Comparison of ENCODE assay signal across 1 cellular context in genomic region chr16:15576960-15577958, GRCh38.
TF ChIP-seq lines count a peak whose summit lies in the region.

No MANE protein-coding gene starts in this region.

TF ChIP-seq in HepG2, 621 proteins besides CTCF, POLR2A, EP300 and RAD21 (continued from another document):
- TF ChIP-seq FOXO4 (CRISPR knock-in tag; conservative IDR thresholded peaks at IDR 0.05) (0 out of 2 replicates have a peak, but pooled peaks have one; percentile 48), ZNF83 (CRISPR knock-in tag; IDR thresholded peaks at IDR 0.05; ENCODE audit: borderline replicate concordance) (no peak), ZHX2 (IDR thresholded peaks at IDR 0.05; ENCODE audit: low read depth) (peak; percentile 41; the same call in 1 of the 2 replicates), ZHX2 (CRISPR knock-in tag; IDR thresholded peaks at IDR 0.05; ENCODE audit: borderline replicate concordance) (no peak), KDM5B (CRISPR knock-in tag; IDR thresholded peaks at IDR 0.05; ENCODE audit: borderline replicate concordance) (0 out of 2 replicates have a peak, but pooled peaks have one; percentile 25), SMC3 (IDR thresholded peaks at IDR 0.05; ENCODE audit: low read length) (no peak), BRD4 (CRISPR knock-in tag; IDR thresholded peaks at IDR 0.05) (0 out of 2 replicates have a peak, but pooled peaks have one; percentile 9), HNRNPL (IDR thresholded peaks at IDR 0.05; ENCODE audit: low read depth, low read length) (no peak), ZNF710 (CRISPR knock-in tag; IDR thresholded peaks at IDR 0.05; ENCODE audit: borderline replicate concordance) (no peak), EHMT2 (IDR thresholded peaks at IDR 0.05; ENCODE audit: borderline replicate concordance, low read depth, low read length) (0 out of 2 replicates have a peak, but pooled peaks have one; percentile 15), ELF3 (CRISPR knock-in tag; IDR thresholded peaks at IDR 0.05) (0 out of 2 replicates have a peak, but pooled peaks have one; percentile 11), DRAP1 (CRISPR knock-in tag; IDR thresholded peaks at IDR 0.05) (0 out of 2 replicates have a peak, but pooled peaks have one; percentile 6), TRIM22 (IDR thresholded peaks at IDR 0.05) (no peak), SETDB1 (CRISPR knock-in tag; IDR thresholded peaks at IDR 0.05; ENCODE audit: borderline replicate concordance) (0 out of 2 replicates have a peak, but pooled peaks have one; percentile 45), ZNF512 (CRISPR knock-in tag; IDR thresholded peaks at IDR 0.05) (no peak), ZNF607 (CRISPR knock-in tag; IDR thresholded peaks at IDR 0.05; ENCODE audit: borderline replicate concordance) (no peak), CC2D1A (CRISPR knock-in tag; IDR thresholded peaks at IDR 0.05) (no peak), FLYWCH1 (CRISPR knock-in tag; IDR thresholded peaks at IDR 0.05) (no peak), YY1 (IDR thresholded peaks at IDR 0.05; ENCODE audit: insufficient read depth, insufficient replicate concordance, low read depth, low read length) (peak; percentile 68), NKX3-1 (CRISPR knock-in tag; IDR thresholded peaks at IDR 0.05) (no peak)
